Comparison of ENCODE assay signal across 15 cellular contexts in the genomic region with DNA sequence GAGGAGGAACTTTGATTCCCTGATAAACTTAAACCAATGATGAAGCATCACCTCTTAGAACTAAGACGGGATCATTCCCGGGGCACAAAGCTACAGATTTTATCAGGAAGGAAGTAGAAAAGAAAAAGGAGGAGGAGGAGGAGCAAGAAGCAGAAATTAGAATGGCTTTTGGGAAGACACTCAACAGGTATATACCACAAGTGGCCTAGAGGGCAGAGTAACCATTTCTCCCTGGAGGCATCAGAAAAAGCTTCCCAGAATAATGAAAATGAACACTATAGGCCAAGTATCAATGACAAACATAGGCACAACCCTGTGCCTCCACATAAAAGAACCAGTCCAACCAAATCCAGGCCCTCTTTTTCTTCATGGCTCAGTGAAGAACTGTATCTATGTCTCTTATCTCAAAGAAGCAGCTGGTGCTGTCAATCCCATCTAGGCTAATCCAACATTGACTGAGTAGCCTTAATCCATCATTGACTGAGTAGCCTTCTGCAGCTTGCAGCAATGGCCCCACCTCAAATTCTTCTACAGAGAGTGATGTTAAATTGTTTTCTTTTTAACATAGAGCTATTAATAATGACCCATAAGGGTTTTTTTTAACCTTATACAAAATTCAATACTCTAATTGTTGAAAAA.
"Had no signal": no experiment of that assay in that cellular context is flagged by ENCODE, and none has a peak within 500 bp of the region (broad histone marks: within the 10 kb centered on the region; RNA-seq: fewer than 3 reads in every experiment).

No MANE protein-coding gene starts in this region.

- H3K27ac Mint-ChIP-seq: activated CD8-positive, alpha-beta T cell treated with anti-CD3 and anti-CD28 coated beads for 36 hours; activated naive CD4-positive, alpha-beta T cell treated with anti-CD3 and anti-CD28 coated beads, Interleukin-2, amount 50 U/mL, for 24 hours had no signal

- DNase-seq: activated CD4-positive, alpha-beta T cell treated with anti-CD3 and anti-CD28 coated beads for 4 hours; activated CD8-positive, alpha-beta memory T cell treated with anti-CD3 and anti-CD28 coated beads, Interleukin-2, amount 50 U/mL, for 4 hours; activated CD8-positive, alpha-beta T cell treated with anti-CD3 and anti-CD28 coated beads for 36 hours; aorta; central memory CD4-positive, alpha-beta T cell; KG1; NCI-H446; NK-92 treated with Interleukin-12 subunit alpha and Interleukin-12 subunit beta, amount 100 ng/mL, for 24 hours; Peyer's patch; Right ventricle myocardium superior had no signal

- H3K27me3 Mint-ChIP-seq: activated CD8-positive, alpha-beta T cell treated with anti-CD3 and anti-CD28 coated beads for 36 hours had no signal

- H3K9me3 ChIP-seq: Peyer's patch, SJSA1 had no signal

- H3K4me1 ChIP-seq: Peyer's patch, SJSA1 had no signal

- H3K36me3 ChIP-seq: Peyer's patch, SJSA1 had no signal

- H3K27me3 ChIP-seq: Peyer's patch, SJSA1 had no signal

- H3K4me1 Mint-ChIP-seq: activated naive CD4-positive, alpha-beta T cell treated with anti-CD3 and anti-CD28 coated beads, Interleukin-2, amount 50 U/mL, for 24 hours had no signal

- H3K4me3 ChIP-seq: coronary artery, Peyer's patch, SJSA1 had no signal

- H3K27ac ChIP-seq: coronary artery, Peyer's patch, RWPE1, SJSA1 had no signal

- H3K4me3 Mint-ChIP-seq: activated CD8-positive, alpha-beta T cell treated with anti-CD3 and anti-CD28 coated beads for 36 hours; activated naive CD4-positive, alpha-beta T cell treated with anti-CD3 and anti-CD28 coated beads, Interleukin-2, amount 50 U/mL, for 24 hours had no signal

- H3K36me3 Mint-ChIP-seq: activated naive CD4-positive, alpha-beta T cell treated with anti-CD3 and anti-CD28 coated beads, Interleukin-2, amount 50 U/mL, for 24 hours had no signal

- ATAC-seq: activated CD4-positive, CD25-positive, alpha-beta regulatory T cell treated with anti-CD3 and anti-CD28 coated beads, Interleukin-2, amount 50 U/mL, for 24 hours; activated CD8-positive, alpha-beta T cell treated with anti-CD3 and anti-CD28 coated beads for 36 hours had no signal

- H3K9me3 Mint-ChIP-seq: activated CD8-positive, alpha-beta T cell treated with anti-CD3 and anti-CD28 coated beads for 36 hours; activated naive CD4-positive, alpha-beta T cell treated with anti-CD3 and anti-CD28 coated beads, Interleukin-2, amount 50 U/mL, for 24 hours had no signal
